Comparison of ENCODE assay signal across 15 cellular contexts in the genomic region with DNA sequence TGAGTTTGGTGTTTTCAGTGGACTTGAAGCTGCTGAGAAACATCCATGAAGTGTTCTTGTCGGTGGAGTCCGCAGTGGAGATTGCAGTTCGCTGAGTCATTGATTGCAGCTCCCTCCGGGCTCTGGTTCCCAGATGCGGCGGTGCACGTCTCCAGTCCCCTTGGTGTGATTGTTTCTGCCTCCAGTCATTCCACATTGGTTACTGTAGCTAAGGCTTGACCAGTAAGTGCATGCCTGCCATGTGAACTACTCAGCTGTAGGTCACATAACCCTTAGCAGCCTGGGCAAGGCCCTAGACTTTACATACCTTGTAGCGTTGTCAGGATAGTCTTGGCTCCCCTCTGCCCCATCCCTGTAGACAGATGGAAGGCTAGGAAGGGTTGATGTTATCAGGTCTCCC.
DNase-seq lines count a peak whose midpoint lies in the region; ATAC-seq and TF ChIP-seq lines count a peak whose summit lies in the region.
"Had no signal": no experiment of that assay in that cellular context is flagged by ENCODE, and none has a peak within 500 bp of the region (broad histone marks: within the 10 kb centered on the region; RNA-seq: fewer than 3 reads in every experiment).

No MANE protein-coding gene starts in this region.

- no peak overlapping the region for H3K4me3 ChIP-seq in cardiac fibroblast (replicated peaks in 1 of 2; ENCODE audit: low read depth in 2 of 2, low read length in 2 of 2)
- H3K4me3 ChIP-seq: dorsolateral prefrontal cortex had no signal

- no peak for TF ChIP-seq CTCF in cardiac fibroblast (IDR thresholded peaks at IDR 0.05; ENCODE audit: low read depth, low read length)

- ATAC-seq in HG03108 (IDR thresholded peaks at IDR 0.05; ENCODE audit: unreplicated experiment) = no peak
- ATAC-seq: activated CD4-positive, alpha-beta T cell treated with anti-CD3 and anti-CD28 coated beads for 36 hours had no signal

- peak; percentile 88 for DNase-seq in AG08395 (ENCODE audit: low spot score)
- peak; percentile 89 for DNase-seq in GM04504 (ENCODE audit: low read depth)
- peak; percentile 10 to 79 for DNase-seq in cardiac fibroblast (ENCODE audit: low read depth in 2 of 2)
- peak; percentile 23 for DNase-seq in kidney glomerular epithelial cell (lab: John Stamatoyannopoulos, UW)
- no peak for DNase-seq in NCI-H2196 treated with DMSO at 0.1 percent for 48 hours (lab: John Stamatoyannopoulos, UW; ENCODE audit: unreplicated experiment)
- DNase-seq in globus pallidus (ENCODE audit: low spot score) = no peak
- no peak for DNase-seq in NCI-H345 (lab: John Stamatoyannopoulos, UW)
- DNase-seq: activated CD4-positive, alpha-beta T cell treated with anti-CD3 and anti-CD28 coated beads for 36 hours; activated T-cell treated with anti-CD3 and anti-CD28 coated beads, Interleukin-2, amount 50 U/mL, for 1 hour; dorsolateral prefrontal cortex; immature natural killer cell; NCI-H1436 treated with DMSO at 0.1 percent for 48 hours; NCI-H748 treated with DMSO at 0.1 percent for 48 hours; RPMI8226 had no signal

Comparison
In these comparisons a context has a peak if more than half of its experiments do, and no peak if none do; other contexts are left out.
1. DNase-seq: peak in AG08395 (single experiment), GM04504 (single experiment), cardiac fibroblast (2 of 2) and kidney glomerular epithelial cell (single experiment); none in NCI-H2196 treated with DMSO at 0.1 percent for 48 hours (single experiment), globus pallidus (single experiment) and NCI-H345 (single experiment).